In genomic region chr7:12949060-12950045, GRCh38 we compare ENCODE assay signal across 23 cellular contexts.
DNase-seq lines count a peak whose midpoint lies in the region; ATAC-seq, FAIRE-seq and TF ChIP-seq lines count a peak whose summit lies in the region.
"Had no signal": no experiment of that assay in that cellular context is flagged by ENCODE, and none has a peak within 500 bp of the region (broad histone marks: within the 10 kb centered on the region; RNA-seq: fewer than 3 reads in every experiment).

No MANE protein-coding gene starts in this region.

- H3K27ac ChIP-seq in keratinocyte (ENCODE audit: control insufficient read depth, insufficient read depth, low read length) (no peak overlapping the region), gastrocnemius medialis (no peak overlapping the region)
- H3K27ac ChIP-seq: C4-2B, dorsolateral prefrontal cortex, lower lobe of right lung had no signal

- H2AFZ ChIP-seq in keratinocyte (ENCODE audit: control insufficient read depth, low read length): peak overlapping the region; percentile 37

- no peaks in the 10 kb centered on the region for H3K36me3 Mint-ChIP-seq in MCF 10A (ENCODE audit: insufficient read depth, unreplicated experiment)
- H3K36me3 Mint-ChIP-seq: brain; natural killer cell treated with Interleukin-12 subunit alpha and Interleukin-12 subunit beta and Interleukin-15 and Interleukin-18, amount 100 ng/mL, for 72 hours had no signal

- BruUV-seq in MCF 10A (replicated peaks; lab: Mats Ljungman, UMichigan): no TSS peak

- H3K9me3 ChIP-seq in keratinocyte (ENCODE audit: control insufficient read depth, low read depth, low read length) (no peaks in the 10 kb centered on the region), gastrocnemius medialis (no peaks in the 10 kb centered on the region)
- H3K9me3 ChIP-seq: lower lobe of right lung had no signal

- H3K4me1 Mint-ChIP-seq in MCF 10A (ENCODE audit: insufficient read depth, unreplicated experiment): peaks cover 21% of the 10 kb centered on the region
- H3K4me1 Mint-ChIP-seq: activated CD4-positive, alpha-beta T cell treated with anti-CD3 and anti-CD28 coated beads, Interleukin-2, amount 10 ng/mL, durations not matched to agents 24 days and 14 days had no signal

- POLR2A ChIA-PET in MCF 10A (lab: Yijun Ruan, JAX): interaction anchor here (0.6 to 2.4 kb wide), 4 partner anchors 13 to 259 kb away, joined by 3 to 7 read pairs (median 5); no protein-coding TSS in a partner anchor

- H3K4me2 ChIP-seq in keratinocyte (ENCODE audit: control insufficient read depth, extremely low read depth, insufficient read depth, low read depth, low read length): no peak overlapping the region

- H3K27me3 ChIP-seq in keratinocyte (ENCODE audit: control insufficient read depth, extremely low read depth, insufficient read depth, low read length) (no peaks in the 10 kb centered on the region), gastrocnemius medialis (no peaks in the 10 kb centered on the region)
- H3K27me3 ChIP-seq: dorsolateral prefrontal cortex had no signal

- H3K4me3 Mint-ChIP-seq in MCF 10A (ENCODE audit: unreplicated experiment): no peak overlapping the region
- H3K4me3 Mint-ChIP-seq: activated CD4-positive, alpha-beta T cell treated with anti-CD3 and anti-CD28 coated beads, Interleukin-2, amount 10 ng/mL, durations not matched to agents 24 days and 14 days; brain; natural killer cell treated with Interleukin-12 subunit alpha and Interleukin-12 subunit beta and Interleukin-15 and Interleukin-18, amount 100 ng/mL, for 72 hours had no signal

- dilution Hi-C loops in keratinocyte (cut with MboI; ENCODE audit: extremely low pct_ligation_motif_present, low sequenced_read_pairs): no loop called here

- H3K4me3 ChIP-seq in keratinocyte (ENCODE audit: control insufficient read depth in 2 of 3, extremely low read depth in 1 of 3, insufficient read depth in 2 of 3, low read depth in 1 of 3, low read length in 3 of 3) (no peak overlapping the region), gastrocnemius medialis (no peak overlapping the region)
- H3K4me3 ChIP-seq: dorsolateral prefrontal cortex, GM12878, lower lobe of right lung had no signal

- TF ChIP-seq POLR2A in gastrocnemius medialis (IDR thresholded peaks at IDR 0.05): no peak

- no peaks in the 10 kb centered on the region for H3K9me1 ChIP-seq in keratinocyte (ENCODE audit: control insufficient read depth, extremely low read depth, insufficient read depth, low read length)

- no peaks in the 10 kb centered on the region for H3K9me3 Mint-ChIP-seq in MCF 10A (ENCODE audit: unreplicated experiment)
- H3K9me3 Mint-ChIP-seq: activated CD4-positive, alpha-beta T cell treated with anti-CD3 and anti-CD28 coated beads, Interleukin-2, amount 10 ng/mL, durations not matched to agents 24 days and 14 days; brain; natural killer cell treated with Interleukin-12 subunit alpha and Interleukin-12 subunit beta and Interleukin-15 and Interleukin-18, amount 100 ng/mL, for 72 hours had no signal

- H3K36me3 ChIP-seq in keratinocyte (ENCODE audit: control insufficient read depth in 2 of 2, extremely low read depth in 1 of 2, insufficient read depth in 2 of 2, low read length in 2 of 2) (no peaks in the 10 kb centered on the region), gastrocnemius medialis (no peaks in the 10 kb centered on the region)
- H3K36me3 ChIP-seq: lower lobe of right lung had no signal

- ATAC-seq in gastrocnemius medialis: no peak
- ATAC-seq: GM12878; lower lobe of right lung; natural killer cell treated with Interleukin-12 subunit alpha and Interleukin-12 subunit beta and Interleukin-15 and Interleukin-18, amount 100 ng/mL, for 72 hours had no signal

- H3K27ac Mint-ChIP-seq in MCF 10A (ENCODE audit: low read depth, unreplicated experiment): peak overlapping the region; percentile 81
- H3K27ac Mint-ChIP-seq: activated CD4-positive, alpha-beta T cell treated with anti-CD3 and anti-CD28 coated beads, Interleukin-2, amount 10 ng/mL, durations not matched to agents 24 days and 14 days; natural killer cell treated with Interleukin-12 subunit alpha and Interleukin-12 subunit beta and Interleukin-15 and Interleukin-18, amount 100 ng/mL, for 72 hours had no signal

- intact Hi-C loops in MCF 10A (cut with micrococcal nuclease) (no loop called here), gastrocnemius medialis (cut with DNase I; ENCODE audit: low total_unique reads) (no loop called here)

- peaks cover 10% of the 10 kb centered on the region for H3K4me1 ChIP-seq in keratinocyte (ENCODE audit: control insufficient read depth, extremely low read depth, insufficient read depth, low read length)
- H3K4me1 ChIP-seq in gastrocnemius medialis: no peaks in the 10 kb centered on the region
- H3K4me1 ChIP-seq: lower lobe of right lung had no signal

- TF ChIP-seq CTCF in MCF 10A (IDR thresholded peaks at IDR 0.05; ENCODE audit: unreplicated experiment) (no peak), keratinocyte (optimal IDR thresholded peaks at IDR 0.05 in 1 of 3, IDR thresholded peaks at IDR 0.05 in 1 of 3, conservative IDR thresholded peaks at IDR 0.05 in 1 of 3; ENCODE audit: extremely low read depth in 1 of 3, insufficient read depth in 2 of 3, low read length in 3 of 3) (no peak), gastrocnemius medialis (IDR thresholded peaks at IDR 0.05 in 4 of 5, conservative IDR thresholded peaks at IDR 0.05 in 1 of 5) (no peak)

- in situ Hi-C loops in gastrocnemius medialis (cut with MboI; ENCODE audit: low sequenced_read_pairs in 4 of 4): no loop called here

- no peaks in the 10 kb centered on the region for H3K27me3 Mint-ChIP-seq in MCF 10A (ENCODE audit: insufficient read depth, unreplicated experiment)
- H3K27me3 Mint-ChIP-seq: activated CD4-positive, alpha-beta T cell treated with anti-CD3 and anti-CD28 coated beads, Interleukin-2, amount 10 ng/mL, durations not matched to agents 24 days and 14 days; brain; natural killer cell treated with Interleukin-12 subunit alpha and Interleukin-12 subunit beta and Interleukin-15 and Interleukin-18, amount 100 ng/mL, for 72 hours had no signal

- peak; percentile 24 for DNase-seq in DMS 273 (lab: John Stamatoyannopoulos, UW; ENCODE audit: unreplicated experiment)
- no peak for DNase-seq in DMS 273 treated with DMSO at 0.1 percent for 48 hours (lab: John Stamatoyannopoulos, UW)
- peak; percentile 45 for DNase-seq in MCF 10A (ENCODE audit: unreplicated experiment)
- no peak for DNase-seq in keratinocyte (ENCODE audit: low read depth, low spot score)
- DNase-seq in smooth muscle cell of the brain vasculature (ENCODE audit: low read depth, low spot score): peak; percentile 21
- DNase-seq in CD1c-positive myeloid dendritic cell (ENCODE audit: extremely low spot score): no peak
- DNase-seq in epidermal melanocyte (ENCODE audit: insufficient read length, low spot score): no peak
- DNase-seq in gastrocnemius medialis: no peak
- DNase-seq: 8988T; activated CD4-positive, alpha-beta T cell treated with anti-CD3 and anti-CD28 coated beads, Interleukin-2, amount 10 ng/mL, durations not matched to agents 24 days and 14 days; activated naive CD4-positive, alpha-beta T cell treated with anti-CD3 and anti-CD28 coated beads, Interleukin-2, amount 50 U/mL, for 16 hours; activated T-cell treated with anti-CD3 and anti-CD28 coated beads for 4 hours; dorsolateral prefrontal cortex; lower lobe of right lung; NCI-H345; right cardiac atrium; SHP77 treated with DMSO at 0.1 percent for 48 hours; stimulated activated CD4-positive, alpha-beta T cell treated with anti-CD3 and anti-CD28 coated beads, Interleukin-4, amount 100 ng/mL, for 1 hour; stimulated activated CD8-positive, alpha-beta memory T cell treated with anti-CD3 and anti-CD28 coated beads, Interleukin-4, amount 100 ng/mL, for 48 hours had no signal

- no peak overlapping the region for H3K9ac ChIP-seq in keratinocyte (ENCODE audit: control insufficient read depth, extremely low read depth, insufficient read depth, low read length)

- CTCF ChIA-PET in MCF 10A (lab: Yijun Ruan, JAX): interaction anchor here (0.6 to 1.0 kb wide), 5 partner anchors 115 to 1753 kb away, joined by 3 to 6 read pairs (median 3); no protein-coding TSS in a partner anchor

- FAIRE-seq in keratinocyte (lab: Jason Lieb, UNC): no peak
- FAIRE-seq: GM12878 had no signal

- no peaks in the 10 kb centered on the region for H4K20me1 ChIP-seq in keratinocyte (ENCODE audit: control insufficient read depth, extremely low read depth, insufficient read depth, low read length)

- H3K79me2 ChIP-seq in keratinocyte (ENCODE audit: control insufficient read depth, insufficient read depth, low read length): no peaks in the 10 kb centered on the region

Comparison
In these comparisons a context has a peak if more than half of its experiments do, and no peak if none do; other contexts are left out.
1. DNase-seq: peak in DMS 273 (single experiment), MCF 10A (single experiment) and smooth muscle cell of the brain vasculature (single experiment); none in DMS 273 treated with DMSO at 0.1 percent for 48 hours (single experiment), keratinocyte (single experiment), CD1c-positive myeloid dendritic cell (single experiment), epidermal melanocyte (single experiment) and gastrocnemius medialis (0 of 2).